ENCODE assay signal across 8 cellular contexts in genomic region chr17:7404737-7405412, GRCh38. TPM values are rescaled to one million over a fixed set of nuclear protein-coding genes. Genes with fewer than 3 reads are reported as not detected.
DNase-seq lines count a peak whose midpoint lies in the region; ATAC-seq and TF ChIP-seq lines count a peak whose summit lies in the region.

No MANE protein-coding gene starts in this region.

- intact Hi-C loops in lower leg skin (cut with DNase I; ENCODE audit: low total_unique reads) = no loop called here

- ATAC-seq in HG02981 (IDR thresholded peaks at IDR 0.05; ENCODE audit: unreplicated experiment) (peak; percentile 7), GM18861 (IDR thresholded peaks at IDR 0.05; ENCODE audit: unreplicated experiment) (no peak)

- H3K4me3 ChIP-seq in GM12864 (ENCODE audit: low read depth, low read length) = peak overlapping the region; percentile 92
- peak overlapping the region; percentile 69 for H3K4me3 ChIP-seq in choroid plexus epithelial cell (ENCODE audit: low read depth, low read length)
- peak overlapping the region; percentile 41 for H3K4me3 ChIP-seq in lower leg skin (ENCODE audit: low read depth, poor library complexity, severe bottlenecking)

- 2 to 4% methylated on average over 19 to 30 of the region's 68 CpGs for WGBS in lower leg skin, 2 donors

- TF ChIP-seq CTCF in GM12864 (IDR thresholded peaks at IDR 0.05; ENCODE audit: low read depth, low read length, missing control alignments) = no peak
- no peak for TF ChIP-seq CTCF in choroid plexus epithelial cell (conservative IDR thresholded peaks at IDR 0.05; ENCODE audit: low read depth, low read length)
- TF ChIP-seq CTCF in lower leg skin (IDR thresholded peaks at IDR 0.05) = no peak

- DNase-seq in GM12864 (ENCODE audit: low read depth) (no peak), T-helper 1 cell (peak in 3 of 5 donors; percentile 63 to 78 (median 69)), choroid plexus epithelial cell (ENCODE audit: low read depth) (no peak), lower leg skin (ENCODE audit: low spot score in 2 of 2) (peak; percentile 56 to 95), SHP77 treated with DMSO at 0.1 percent for 48 hours (lab: John Stamatoyannopoulos, UW) (no peak)
- DNase-seq in stimulated activated naive CD4-positive, alpha-beta T cell (lab: John Stamatoyannopoulos, UW) = peak in 4 of 6 experiments; percentile 69 to 90 (median 76)

- TF ChIP-seq POLR2A in lower leg skin (IDR thresholded peaks at IDR 0.05) = no peak

RNA-seq across cellular contexts. Expression of gene TMEM256, which starts 1.0 kb away (rescaled TPM):
- total RNA-seq in lower leg skin = 10 to 100 TPM; 56.1 to 90.8 (median 65.5) TPM

RNA-seq across cellular contexts. Expression of gene NLGN2, which starts 2.8 kb away (rescaled TPM):
- 1 to 10 TPM; 5.5 to 9.6 (median 6.4) TPM for total RNA-seq in lower leg skin

RNA-seq across cellular contexts. Expression of gene PLSCR3, which starts 10.6 kb away (rescaled TPM):
- 10 to 100 TPM; 21.6 to 38.1 (median 24.5) TPM for total RNA-seq in lower leg skin

RNA-seq across cellular contexts. Expression of gene SPEM1, which starts 15.2 kb away (rescaled TPM):
- total RNA-seq in lower leg skin = not detected

RNA-seq across cellular contexts. Expression of gene SPEM2, which starts 20.5 kb away (rescaled TPM):
- not detected for total RNA-seq in lower leg skin

Comparison
In these comparisons a context has a peak if more than half of its experiments do, and no peak if none do; other contexts are left out.
1. DNase-seq: peak in T-helper 1 cell (3 of 5), lower leg skin (2 of 2) and stimulated activated naive CD4-positive, alpha-beta T cell (4 of 6); none in GM12864 (single experiment), choroid plexus epithelial cell (single experiment) and SHP77 treated with DMSO at 0.1 percent for 48 hours (single experiment).
2. H3K4me3 ChIP-seq: peak in every context shown above with its lines; median percentile 92 in GM12864; 69 in choroid plexus epithelial cell; 41 in lower leg skin.